Comparison of ENCODE assay signal across 8 cellular contexts in the genomic region with DNA sequence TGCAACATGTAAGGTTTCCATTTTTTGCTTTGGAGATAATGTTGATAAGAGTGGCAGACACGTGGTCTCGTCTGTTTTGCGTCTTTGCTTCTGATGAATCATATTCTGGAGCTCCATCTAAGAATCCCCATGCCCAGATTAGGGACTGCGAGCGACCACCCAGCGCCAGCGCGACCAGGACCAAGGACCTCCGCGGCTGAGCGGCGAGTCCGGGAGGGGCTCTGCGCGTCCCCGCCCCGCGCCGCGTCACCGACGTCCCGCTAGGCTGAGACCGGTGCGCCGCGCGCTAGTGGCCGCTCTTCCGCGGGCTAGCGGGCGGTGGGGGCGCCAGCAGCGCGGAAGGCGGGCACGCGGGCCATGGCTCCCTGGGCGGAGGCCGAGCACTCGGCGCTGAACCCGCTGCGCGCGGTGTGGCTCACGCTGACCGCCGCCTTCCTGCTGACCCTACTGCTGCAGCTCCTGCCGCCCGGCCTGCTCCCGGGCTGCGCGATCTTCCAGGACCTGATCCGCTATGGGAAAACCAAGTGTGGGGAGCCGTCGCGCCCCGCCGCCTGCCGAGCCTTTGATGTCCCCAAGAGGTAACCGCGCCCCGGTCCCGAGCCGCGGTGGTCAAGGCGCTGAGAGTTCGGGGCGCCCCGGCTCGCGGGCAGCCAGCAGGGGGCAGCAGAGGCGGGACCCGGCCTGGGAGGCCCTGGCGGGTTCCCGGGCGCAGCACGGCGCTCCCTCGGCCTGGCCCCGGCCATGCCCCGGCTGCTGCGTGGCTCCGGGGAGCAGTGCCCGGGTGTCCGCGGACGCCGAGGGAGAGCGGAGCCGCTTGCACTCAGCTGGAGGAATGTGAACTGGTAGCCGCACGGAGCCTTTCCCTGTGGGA. TPM values are rescaled to one million over a fixed set of nuclear protein-coding genes. Genes with fewer than 3 reads are reported as not detected.
DNase-seq lines count a peak whose midpoint lies in the region; ATAC-seq and TF ChIP-seq lines count a peak whose summit lies in the region.

A gene (plus strand): TSS at position 263 of the 871 bp plus-strand sequence. CDS start 95 bp downstream, at position 358.

- H3K4me3 ChIP-seq in HL-60 (replicated peaks; ENCODE audit: insufficient read depth, low read length): peak within 1 kb of the TSS; percentile 61

- peak within 1 kb of the TSS; percentile 88 for H3K27ac ChIP-seq in HL-60 (replicated peaks)

- CTCF ChIA-PET in Calu3 (lab: Charles Lee): interaction anchor here (0.6 to 1.5 kb wide), 4 partner anchors 16 to 375 kb away, joined by 3 to 9 read pairs (median 4); no protein-coding TSS in a partner anchor

- intact Hi-C loops in Calu3 (cut with micrococcal nuclease; ENCODE audit: unreplicated experiment): loop anchor here (5.0 to 10.0 kb wide), 3 partner anchors 51 to 389 kb away; a partner anchor contains a TSS

- H3K36me3 Mint-ChIP-seq in Calu3 (ENCODE audit: insufficient read depth, unreplicated experiment): peaks cover 19% of the 10 kb centered on the region
- no peaks in the 10 kb centered on the region for H3K36me3 Mint-ChIP-seq in endothelial cell (ENCODE audit: low read depth, unreplicated experiment)

- H3K27me3 Mint-ChIP-seq in Calu3 (ENCODE audit: unreplicated experiment) (no peaks in the 10 kb centered on the region), endothelial cell (ENCODE audit: unreplicated experiment) (peaks cover 1% of the 10 kb centered on the region)

- DNase-seq in Calu3 (peak; percentile 94), HL-60 (ENCODE audit: low read depth in 1 of 2, low spot score in 1 of 2) (peak in 1 of 2 experiments; percentile 81), NOMO-1 treated with dmso at 0.1 percent for 144 hours (lab: John Stamatoyannopoulos, UW; ENCODE audit: unreplicated experiment) (peak; percentile 67), endothelial cell (ENCODE audit: low spot score) (peak; percentile 93), midbrain (lab: John Stamatoyannopoulos, UW) (peak; percentile 86)
- peak; percentile 22 for DNase-seq in activated CD8-positive, alpha-beta memory T cell treated with anti-CD3 and anti-CD28 coated beads, Interleukin-2, amount 50 U/mL, for 1 hour (ENCODE audit: extremely low read depth)
- DNase-seq in stimulated activated CD8-positive, alpha-beta memory T cell treated with anti-CD3 and anti-CD28 coated beads, Interleukin-2, amount 100 ng/mL, for 48 hours (ENCODE audit: low read depth in 2 of 2): peak; percentile 82 to 85

- H3K4me3 Mint-ChIP-seq in Calu3 (ENCODE audit: low read depth, unreplicated experiment): peak within 1 kb of the TSS; percentile 85
- H3K4me3 Mint-ChIP-seq in endothelial cell (ENCODE audit: unreplicated experiment): peak within 1 kb of the TSS; percentile 89

- peaks cover 15% of the 10 kb centered on the region for H3K4me1 Mint-ChIP-seq in Calu3 (ENCODE audit: low read depth, unreplicated experiment)
- H3K4me1 Mint-ChIP-seq in endothelial cell (ENCODE audit: unreplicated experiment): peaks cover 36% of the 10 kb centered on the region

- H3K9me3 Mint-ChIP-seq in Calu3 (ENCODE audit: low read depth, unreplicated experiment): no peaks in the 10 kb centered on the region
- H3K9me3 Mint-ChIP-seq in endothelial cell (ENCODE audit: unreplicated experiment): no peaks in the 10 kb centered on the region

- peak; percentile 97 for ATAC-seq in GM19467 (IDR thresholded peaks at IDR 0.05; ENCODE audit: unreplicated experiment)

- peak; percentile 91 for TF ChIP-seq CTCF in Calu3 (IDR thresholded peaks at IDR 0.05; ENCODE audit: unreplicated experiment)
- TF ChIP-seq CTCF in HL-60 (IDR thresholded peaks at IDR 0.05; ENCODE audit: insufficient read depth, low read length): peak; percentile 50
- peak; percentile 97 for TF ChIP-seq CTCF in endothelial cell (IDR thresholded peaks at IDR 0.05; ENCODE audit: unreplicated experiment)

- H3K27me3 ChIP-seq in HL-60 (ENCODE audit: insufficient read depth, poor library complexity, severe bottlenecking): no peaks in the 10 kb centered on the region

- no TSS peak for BruUV-seq in Calu3 (replicated peaks; lab: Mats Ljungman, UMichigan)

- H3K27ac Mint-ChIP-seq in Calu3 (ENCODE audit: unreplicated experiment) (peak within 1 kb of the TSS; percentile 56), endothelial cell (ENCODE audit: unreplicated experiment) (peak within 1 kb of the TSS; percentile 61)

RNA-seq across cellular contexts. Expression of the gene that starts here (rescaled TPM):
- total RNA-seq in Calu3 (2022) (35.9 and 39.6 TPM in 2 replicates), endothelial cell (ENCODE audit: unreplicated experiment) (74.2 TPM)
